Comparison of ENCODE assay signal across 8 cellular contexts in the genomic region with DNA sequence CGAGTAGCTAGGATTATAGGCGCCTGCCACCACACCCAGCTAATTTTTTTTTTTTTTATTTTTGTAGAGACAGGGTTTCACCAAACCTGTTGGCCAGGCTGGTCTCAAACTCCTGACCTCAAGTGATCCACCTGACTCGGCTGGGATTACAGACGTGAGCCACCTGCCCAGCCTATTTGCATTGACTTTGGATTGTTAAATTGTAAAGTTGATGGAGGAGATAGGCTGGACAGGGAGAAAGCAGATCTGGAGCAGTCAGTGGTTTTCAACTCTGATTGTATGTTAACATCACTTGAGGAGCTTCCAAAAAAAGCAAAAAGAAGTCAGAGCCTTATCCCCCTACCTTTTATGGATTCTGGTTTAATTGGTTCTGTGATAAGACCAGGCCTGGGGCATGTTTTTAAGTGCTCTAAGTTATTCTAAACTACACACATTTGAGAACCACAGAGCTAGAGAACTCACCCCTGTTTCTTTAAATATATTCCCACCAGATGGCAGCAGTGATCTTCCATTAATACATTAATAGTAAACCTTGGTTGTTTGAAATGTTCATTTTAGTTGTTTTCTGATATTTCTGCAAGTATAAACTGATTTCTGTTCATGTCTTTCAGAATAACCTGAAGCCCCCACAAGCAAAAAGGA. TPM values are rescaled to one million over a fixed set of nuclear protein-coding genes. Genes with fewer than 3 reads are reported as not detected.
A peak's percentile ranks its signal among the peaks of the same experiment; 100 is the strongest.
DNase-seq lines count a peak whose midpoint lies in the region; ATAC-seq and TF ChIP-seq lines count a peak whose summit lies in the region.

No MANE protein-coding gene starts in this region.

- no peaks in the 10 kb centered on the region for H3K4me1 ChIP-seq in A673 (ENCODE audit: insufficient read depth, low read length, poor library complexity, severe bottlenecking)
- peaks cover 0 to 5% (median 0%) of the 10 kb centered on the region in 3 donors for H3K4me1 ChIP-seq in gastroesophageal sphincter
- H3K4me1 ChIP-seq in effector memory CD4-positive, alpha-beta T cell (ENCODE audit: control insufficient read depth, insufficient read depth, low read length, poor library complexity, severe bottlenecking) = no peaks in the 10 kb centered on the region

- no peak for TF ChIP-seq EP300 in gastroesophageal sphincter (IDR thresholded peaks at IDR 0.05)

- 62% methylated on average over 4 of the region's 4 CpGs; no CpG with 5 or more reads in 1 of the 2 donors for WGBS in gastroesophageal sphincter (ENCODE audit: low coverage in 1 of 2), 2 donors

- no peak for TF ChIP-seq POLR2A in gastroesophageal sphincter (IDR thresholded peaks at IDR 0.05)

- H3K36me3 ChIP-seq in A673 (ENCODE audit: insufficient read depth, low read length, poor library complexity, severe bottlenecking) (peaks cover 81% of the 10 kb centered on the region), gastroesophageal sphincter (peaks cover 16 to 100% of the 10 kb centered on the region in 2 donors)
- H3K36me3 ChIP-seq in effector memory CD4-positive, alpha-beta T cell (ENCODE audit: control insufficient read depth, insufficient read depth, low read length) = peaks cover 76% of the 10 kb centered on the region

- no peaks in the 10 kb centered on the region for H3K27me3 ChIP-seq in A673 (replicated peaks; ENCODE audit: insufficient read depth, low read depth, low read length, poor library complexity)
- H3K27me3 ChIP-seq in gastroesophageal sphincter = no peaks in the 10 kb centered on the region
- no peaks in the 10 kb centered on the region for H3K27me3 ChIP-seq in effector memory CD4-positive, alpha-beta T cell (replicated peaks; ENCODE audit: control insufficient read depth, insufficient read depth, low read length, poor library complexity, severe bottlenecking)

- no peaks in the 10 kb centered on the region for H3K9me3 ChIP-seq in A673 (ENCODE audit: low read depth, low read length, poor library complexity, severe bottlenecking)
- H3K9me3 ChIP-seq in gastroesophageal sphincter = no peaks in the 10 kb centered on the region
- H3K9me3 ChIP-seq in effector memory CD4-positive, alpha-beta T cell (ENCODE audit: control insufficient read depth, low read length) = no peaks in the 10 kb centered on the region

- DNase-seq in A673 (ENCODE audit: low spot score) = peak; percentile 47
- DNase-seq in SK-MEL-5 (ENCODE audit: low read depth, low spot score) = peak; percentile 51
- DNase-seq in SK-N-DZ (ENCODE audit: low spot score) = no peak
- DNase-seq in T-helper 1 cell = no peak
- DNase-seq in effector memory CD4-positive, alpha-beta T cell = no peak
- no peak for DNase-seq in activated CD8-positive, alpha-beta T cell treated with anti-CD3 and anti-CD28 coated beads for 36 hours

- peaks cover 5% of the 10 kb centered on the region for H3K4me1 Mint-ChIP-seq in activated CD8-positive, alpha-beta T cell treated with anti-CD3 and anti-CD28 coated beads for 36 hours (ENCODE audit: low read depth)

- no TSS peak for BruUV-seq in A673 (replicated peaks; lab: Mats Ljungman, UMichigan)

- H3K4me3 ChIP-seq in A673 (ENCODE audit: low read depth, low read length, poor library complexity, severe bottlenecking) = no peak overlapping the region
- no peak overlapping the region for H3K4me3 ChIP-seq in gastroesophageal sphincter
- H3K4me3 ChIP-seq in effector memory CD4-positive, alpha-beta T cell (ENCODE audit: insufficient read depth, low read depth, low read length, poor library complexity, severe bottlenecking) = no peak overlapping the region

- H3K27ac ChIP-seq in A673 (ENCODE audit: low read depth, low read length, poor library complexity, severe bottlenecking) = no peak overlapping the region
- H3K27ac ChIP-seq in gastroesophageal sphincter = no peak overlapping the region
- no peak overlapping the region for H3K27ac ChIP-seq in effector memory CD4-positive, alpha-beta T cell (ENCODE audit: insufficient read depth, low read length, poor library complexity, severe bottlenecking)

- intact Hi-C loops in A673 (cut with micrococcal nuclease; ENCODE audit: unreplicated experiment) = no loop called here
- intact Hi-C loops in activated CD8-positive, alpha-beta T cell treated with anti-CD3 and anti-CD28 coated beads for 36 hours (cut with micrococcal nuclease) = no loop called here

- no peaks in the 10 kb centered on the region for H3K27me3 Mint-ChIP-seq in activated CD8-positive, alpha-beta T cell treated with anti-CD3 and anti-CD28 coated beads for 36 hours

- H3K9me3 Mint-ChIP-seq in activated CD8-positive, alpha-beta T cell treated with anti-CD3 and anti-CD28 coated beads for 36 hours = no peaks in the 10 kb centered on the region

- no peak overlapping the region for H3K27ac Mint-ChIP-seq in activated CD8-positive, alpha-beta T cell treated with anti-CD3 and anti-CD28 coated beads for 36 hours

- POLR2A ChIA-PET in A673 (lab: Charles Lee; ENCODE audit: low non-redundant PET) = no interaction called here
- POLR2A ChIA-PET in activated CD8-positive, alpha-beta T cell treated with anti-CD3 and anti-CD28 coated beads for 36 hours (lab: Charles Lee) = no interaction called here

- H3K4me3 Mint-ChIP-seq in activated CD8-positive, alpha-beta T cell treated with anti-CD3 and anti-CD28 coated beads for 36 hours = no peak overlapping the region

- peak; percentile 59 for ATAC-seq in GM19351 (IDR thresholded peaks at IDR 0.05; ENCODE audit: unreplicated experiment)
- no peak for ATAC-seq in gastroesophageal sphincter
- no peak for ATAC-seq in activated CD8-positive, alpha-beta T cell treated with anti-CD3 and anti-CD28 coated beads for 36 hours

- CTCF ChIA-PET in A673 (lab: Charles Lee) = interaction anchor here (0.6 kb wide), 2 partner anchors 9 to 52 kb away, joined by 3 to 8 read pairs; no protein-coding TSS in a partner anchor
- CTCF ChIA-PET in activated CD8-positive, alpha-beta T cell treated with anti-CD3 and anti-CD28 coated beads for 36 hours (lab: Charles Lee) = interaction anchor here (0.7 to 1.9 kb wide), 8 partner anchors 9 to 200 kb away, joined by 3 to 6 read pairs (median 3); no protein-coding TSS in a partner anchor

- peak; percentile 55 for TF ChIP-seq CTCF in A673 (conservative IDR thresholded peaks at IDR 0.05; ENCODE audit: low read depth, low read length)
- TF ChIP-seq CTCF in gastroesophageal sphincter (IDR thresholded peaks at IDR 0.05) = peak in 3 of 4 experiments; percentile 21 to 41 (median 33)
- TF ChIP-seq CTCF in activated CD8-positive, alpha-beta T cell treated with anti-CD3 and anti-CD28 coated beads for 36 hours (IDR thresholded peaks at IDR 0.05) = no peak

- in situ Hi-C loops in SK-MEL-5 (cut with HindIII; ENCODE audit: low pct_unique_long_range_greater_than_20kb, low sequenced_read_pairs) = no loop called here

- peaks cover 43% of the 10 kb centered on the region for H3K36me3 Mint-ChIP-seq in activated CD8-positive, alpha-beta T cell treated with anti-CD3 and anti-CD28 coated beads for 36 hours (ENCODE audit: low read depth)

RNA-seq across cellular contexts. Expression of a gene that starts 7.5 kb away (rescaled TPM):
- 21.5 and 24.8 TPM in 2 replicates for total RNA-seq in A673 (2021)
- 19.1 and 20.4 TPM in 2 replicates for total RNA-seq in SK-MEL-5 (2014; rRNA removed; shearing (Covaris generic))
- 14.8 and 15.5 TPM in 2 replicates for polyA plus RNA-seq in SK-MEL-5 (2015; cell fraction: cytosol; rRNA removed)
- polyA plus RNA-seq in SK-MEL-5 (2015; cell fraction: nucleus; rRNA removed) = 14.2 and 17.6 TPM in 2 replicates
- 10 to 100 TPM; 16.9 to 30.0 (median 20.7) TPM for total RNA-seq in gastroesophageal sphincter
- 17.4 and 18.2 TPM in 2 replicates for polyA plus RNA-seq in SK-N-DZ (2014; cell fraction: cytosol; rRNA removed)
- 5.3 and 7.7 TPM in 2 replicates for polyA plus RNA-seq in SK-N-DZ (2014; cell fraction: nucleus; rRNA removed)
- 10 to 100 TPM; 22.3 to 23.3 TPM for total RNA-seq in activated CD8-positive, alpha-beta T cell treated with anti-CD3 and anti-CD28 coated beads for 36 hours

RNA-seq across cellular contexts. Expression of a gene that starts 15.3 kb away (rescaled TPM):
- total RNA-seq in A673 (2021) (22.8 and 24.8 TPM in 2 replicates), gastroesophageal sphincter (10 to 100 TPM; 28.3 to 31.5 (median 29.7) TPM)
- total RNA-seq in SK-MEL-5 (2014; rRNA removed; shearing (Covaris generic)) = 25.1 and 25.5 TPM in 2 replicates
- 23.8 and 31.1 TPM in 2 replicates for polyA plus RNA-seq in SK-MEL-5 (2015; cell fraction: cytosol; rRNA removed)
- 23.5 and 24.9 TPM in 2 replicates for polyA plus RNA-seq in SK-MEL-5 (2015; cell fraction: nucleus; rRNA removed)
- 13.9 and 15.6 TPM in 2 replicates for polyA plus RNA-seq in SK-N-DZ (2014; cell fraction: cytosol; rRNA removed)
- 9.9 and 16.6 TPM in 2 replicates for polyA plus RNA-seq in SK-N-DZ (2014; cell fraction: nucleus; rRNA removed)
- total RNA-seq in activated CD8-positive, alpha-beta T cell treated with anti-CD3 and anti-CD28 coated beads for 36 hours = 10 to 100 TPM; 17.9 to 20.2 TPM

RNA-seq across cellular contexts. Expression of a gene that starts 54.0 kb away (rescaled TPM):
- total RNA-seq in A673 (2021) (3.2 and 4.7 TPM in 2 replicates), gastroesophageal sphincter (100 to 1,000 TPM in 3 of 4 donors, 10 to 100 TPM in 1; 93.9 to 150 (median 109) TPM)
- total RNA-seq in SK-MEL-5 (2014; rRNA removed; shearing (Covaris generic)) = 36.5 and 40.7 TPM in 2 replicates
- polyA plus RNA-seq in SK-MEL-5 (2015; cell fraction: cytosol; rRNA removed) = 50.8 and 51.8 TPM in 2 replicates
- 17.6 and 22.1 TPM in 2 replicates for polyA plus RNA-seq in SK-MEL-5 (2015; cell fraction: nucleus; rRNA removed)
- 15.6 and 17.7 TPM in 2 replicates for polyA plus RNA-seq in SK-N-DZ (2014; cell fraction: cytosol; rRNA removed)
- 7.0 and 16.6 TPM in 2 replicates for polyA plus RNA-seq in SK-N-DZ (2014; cell fraction: nucleus; rRNA removed)
- total RNA-seq in activated CD8-positive, alpha-beta T cell treated with anti-CD3 and anti-CD28 coated beads for 36 hours = 1 to 10 TPM; 3.3 to 4.4 TPM

Comparison
In these comparisons a context has a peak if more than half of its experiments do, and no peak if none do; other contexts are left out.
1. DNase-seq: peak in A673 (single experiment) and SK-MEL-5 (single experiment); none in SK-N-DZ (single experiment), T-helper 1 cell (0 of 5), effector memory CD4-positive, alpha-beta T cell (0 of 3) and activated CD8-positive, alpha-beta T cell treated with anti-CD3 and anti-CD28 coated beads for 36 hours (single experiment).